ENCODE assay signal across 1 cellular context in genomic region chr3:150330174-150330573, GRCh38.
A peak's percentile ranks its signal among the peaks of the same experiment; 100 is the strongest.
TF ChIP-seq lines count a peak whose summit lies in the region.

No MANE protein-coding gene starts in this region.

TF ChIP-seq in K562, 482 proteins besides CTCF, POLR2A, EP300 and RAD21 (continued from another document):
- TF ChIP-seq ZNF512 (tag; IDR thresholded peaks at IDR 0.05) (peak; percentile 75), NR4A1 (CRISPR knock-in tag; IDR thresholded peaks at IDR 0.05) (no peak), NR4A1 (tag; IDR thresholded peaks at IDR 0.05) (no peak)
